In genomic region chr19:44799627-44800257, GRCh38 we compare ENCODE assay signal across 13 cellular contexts. TPM values are rescaled to one million over a fixed set of nuclear protein-coding genes. Genes with fewer than 3 reads are reported as not detected.
DNase-seq lines count a peak whose midpoint lies in the region; ATAC-seq, FAIRE-seq and TF ChIP-seq lines count a peak whose summit lies in the region.
"Had no signal": no experiment of that assay in that cellular context is flagged by ENCODE, and none has a peak within 500 bp of the region (broad histone marks: within the 10 kb centered on the region; RNA-seq: fewer than 3 reads in every experiment).

No MANE protein-coding gene starts in this region.

- H3K79me2 ChIP-seq in H9 (ENCODE audit: insufficient read depth, low read length) = no peaks in the 10 kb centered on the region

- H3K9me3 Mint-ChIP-seq in H9 = no peaks in the 10 kb centered on the region

- H2AK5ac ChIP-seq in H9 (ENCODE audit: insufficient read length, low read length) = no peak overlapping the region

- no peak overlapping the region for H3K18ac ChIP-seq in H9 (ENCODE audit: insufficient read length, low read depth, low read length)

- POLR2A ChIA-PET in A549 (lab: Yijun Ruan, JAX) = no interaction called here

- TF ChIP-seq CTCF in A549 (IDR thresholded peaks at IDR 0.05) = no peak
- TF ChIP-seq CTCF in H9 (conservative IDR thresholded peaks at IDR 0.05) = no peak
- no peak for TF ChIP-seq CTCF in liver (IDR thresholded peaks at IDR 0.05; ENCODE audit: low read depth, low read length, missing input control)
- no peak for TF ChIP-seq CTCF in colonic mucosa (IDR thresholded peaks at IDR 0.05)

- H4K91ac ChIP-seq in H9 (ENCODE audit: insufficient read length, low read depth, low read length) = no peak overlapping the region

- H2BK15ac ChIP-seq in H9 (ENCODE audit: low read depth, low read length) = no peak overlapping the region

- H3K27ac Mint-ChIP-seq in H9 (peak overlapping the region; percentile 23 to 86 (median 69); a peak in 6 of 7 replicates), T-helper 17 cell (peak overlapping the region; percentile 71)

- no peak overlapping the region for H2BK5ac ChIP-seq in H9 (ENCODE audit: insufficient read length, low read length)

- no peak for TF ChIP-seq POLR2A in A549 (IDR thresholded peaks at IDR 0.05; ENCODE audit: low read length)

- H3K27me3 Mint-ChIP-seq in H9 (ENCODE audit: low read depth) (peaks cover 25% of the 10 kb centered on the region), T-helper 17 cell (no peaks in the 10 kb centered on the region)

- intact Hi-C loops in colonic mucosa (cut with DNase I) = loop anchor here (2.0 kb wide), 1 partner anchor 45 kb away; no protein-coding TSS in a partner anchor

- no peak overlapping the region for H3K14ac ChIP-seq in H9 (ENCODE audit: insufficient read depth, low read length)

- 0 out of 3 replicates have a peak overlapping the region, but pooled peaks have one; percentile 37 for H3K4me2 ChIP-seq in A549
- no peak overlapping the region for H3K4me2 ChIP-seq in H9 (ENCODE audit: insufficient read depth, insufficient read length, low read length)

- no peak for TF ChIP-seq RAD21 in A549 (conservative IDR thresholded peaks at IDR 0.05 in 1 of 2, IDR thresholded peaks at IDR 0.05 in 1 of 2)
- TF ChIP-seq RAD21 in liver (IDR thresholded peaks at IDR 0.05) = no peak

- no peak overlapping the region for H3T11ph ChIP-seq in H9 (ENCODE audit: low read length)

- no peak overlapping the region for H2BK12ac ChIP-seq in H9 (ENCODE audit: insufficient read length, low read depth, low read length)

- TF ChIP-seq EP300 in A549 (IDR thresholded peaks at IDR 0.05) = no peak

- H3K27ac ChIP-seq in A549 = peak overlapping the region; percentile 62 to 79; a peak in 5 of 6 replicates
- H3K27ac ChIP-seq in H9 (ENCODE audit: insufficient read length, low read depth, low read length) = no peak overlapping the region
- H3K27ac ChIP-seq in liver (ENCODE audit: low read depth in 1 of 2, low read length in 2 of 2) = no peak overlapping the region
- H3K27ac ChIP-seq in colonic mucosa = no peak overlapping the region
- H3K27ac ChIP-seq: gastroesophageal sphincter, left ventricle myocardium inferior, testis had no signal

- H4K8ac ChIP-seq in H9 (replicated peaks; ENCODE audit: insufficient read length, low read depth, low read length) = no peak overlapping the region

- no peak overlapping the region for H3K23ac ChIP-seq in H9 (ENCODE audit: insufficient read length, low read depth, low read length)

- no peak overlapping the region for H3K56ac ChIP-seq in H9 (ENCODE audit: insufficient read length, low read depth, low read length)

- peaks cover 14 to 25% of the 10 kb centered on the region in 2 experiments for H3K4me1 Mint-ChIP-seq in H9
- H3K4me1 Mint-ChIP-seq in T-helper 17 cell = peaks cover 17% of the 10 kb centered on the region

- no peak for DNase-seq in A549 (ENCODE audit: low read depth in 1 of 2, low spot score in 1 of 2)
- DNase-seq in H9 = no peak
- no peak for DNase-seq in T-helper 17 cell
- DNase-seq in NCI-H1930 (lab: John Stamatoyannopoulos, UW) = no peak
- DNase-seq in colonic mucosa = no peak

- H3K4me1 ChIP-seq in A549 = peaks cover 19% of the 10 kb centered on the region
- peaks cover 3% of the 10 kb centered on the region; the same call in 1 of the 2 replicates for H3K4me1 ChIP-seq in H9 (ENCODE audit: insufficient read depth, low read length)
- H3K4me1 ChIP-seq in liver (ENCODE audit: control insufficient read depth in 4 of 4, insufficient read depth in 4 of 4, low read length in 3 of 4) = peaks cover 10 to 25% (median 20%) of the 10 kb centered on the region in 4 donors
- no peaks in the 10 kb centered on the region for H3K4me1 ChIP-seq in colonic mucosa
- H3K4me1 ChIP-seq: testis had no signal

- no peak overlapping the region for H2BK20ac ChIP-seq in H9 (ENCODE audit: low read depth, low read length, poor library complexity, severe bottlenecking)

- no peaks in the 10 kb centered on the region for H4K20me1 ChIP-seq in H9 (ENCODE audit: control insufficient read depth, insufficient read depth, insufficient read length)

- no peaks in the 10 kb centered on the region for H3K79me1 ChIP-seq in H9 (ENCODE audit: insufficient read depth, low read depth, low read length, poor library complexity, severe bottlenecking)

- H3K27me3 ChIP-seq in H9 (ENCODE audit: insufficient read depth, low read length) (peaks cover 10% of the 10 kb centered on the region), liver (ENCODE audit: control insufficient read depth in 4 of 4, insufficient read depth in 4 of 4, low read length in 3 of 4) (no peaks in the 10 kb centered on the region), colonic mucosa (no peaks in the 10 kb centered on the region)
- H3K27me3 ChIP-seq: gastroesophageal sphincter, testis had no signal

- no peaks in the 10 kb centered on the region for H3K23me2 ChIP-seq in H9 (ENCODE audit: insufficient read length, low read depth, low read length, poor library complexity, severe bottlenecking)

- H3K4me3 ChIP-seq in A549 = no peak overlapping the region
- no peak overlapping the region for H3K4me3 ChIP-seq in liver (ENCODE audit: low read depth in 1 of 3, low read length in 3 of 3)
- no peak overlapping the region for H3K4me3 ChIP-seq in colonic mucosa
- H3K4me3 ChIP-seq: gastroesophageal sphincter, left ventricle myocardium inferior, testis had no signal

- WGBS in A549 (ENCODE audit: missing lambda C conversion rate) = 49% methylated on average over 9 of the region's 9 CpGs
- 100% methylated on average over 1 of the region's 9 CpGs for WGBS in H9 (ENCODE audit: extremely low coverage, insufficient read length, low lambda C conversion rate)
- WGBS in liver = 69% methylated on average over 9 of the region's 9 CpGs

- H2BK120ac ChIP-seq in H9 (ENCODE audit: low read depth, low read length, poor library complexity, severe bottlenecking) = no peak overlapping the region

- H3K4ac ChIP-seq in H9 (ENCODE audit: low read depth, low read length) = no peak overlapping the region

- H2AFZ ChIP-seq in H9 (ENCODE audit: low read length) = no peak overlapping the region

- H3K36me3 Mint-ChIP-seq in H9 (ENCODE audit: insufficient read depth in 1 of 3, low read depth in 3 of 3) (peaks cover 21 to 59% (median 44%) of the 10 kb centered on the region in 3 experiments), T-helper 17 cell (ENCODE audit: low read depth) (no peaks in the 10 kb centered on the region)

- H3K9me3 ChIP-seq in A549 (0 out of 3 replicates have a peak, but pooled peaks cover 6% of the 10 kb centered on the region), H9 (ENCODE audit: control insufficient read depth, low read depth, low read length) (no peaks in the 10 kb centered on the region), T-helper 17 cell (ENCODE audit: control insufficient read depth, low read length, poor library complexity, severe bottlenecking) (no peaks in the 10 kb centered on the region), liver (ENCODE audit: control insufficient read depth in 4 of 4, low read length in 3 of 4) (no peaks in the 10 kb centered on the region), colonic mucosa (no peaks in the 10 kb centered on the region)
- H3K9me3 ChIP-seq: gastroesophageal sphincter, left ventricle myocardium inferior, testis had no signal

- CTCF ChIA-PET in A549 (lab: Yijun Ruan, JAX) = interaction anchor here (0.8 to 9.1 kb wide), 8 partner anchors 7 to 111 kb away, joined by 3 to 170 read pairs (median 16); partner anchors contain the start of gene BCAM

- H3K9ac ChIP-seq in H9 (ENCODE audit: extremely low read depth, insufficient read length, low read length) (no peak overlapping the region), liver (ENCODE audit: low read depth in 1 of 2, low read length in 2 of 2) (no peak overlapping the region), colonic mucosa (ENCODE audit: low read depth in 2 of 2, low read length in 2 of 2) (no peak overlapping the region)

- H3K4me3 Mint-ChIP-seq in H9 (peak overlapping the region in 1 of 2 experiments; percentile 31; a peak in 2 of 5 replicates), T-helper 17 cell (no peak overlapping the region)

- H4K5ac ChIP-seq in H9 (ENCODE audit: insufficient read length, low read depth, low read length) = no peak overlapping the region

- ATAC-seq in A549 (peak; percentile 26 to 32; a peak in 5 of 6 replicates), T-helper 17 cell (no peak), HG03135 (IDR thresholded peaks at IDR 0.05; ENCODE audit: unreplicated experiment) (no peak), GM21737 (IDR thresholded peaks at IDR 0.05; ENCODE audit: unreplicated experiment) (no peak)

- FAIRE-seq in A549 (lab: Jason Lieb, UNC) = no peak

- H3K36me3 ChIP-seq in liver (ENCODE audit: control insufficient read depth in 4 of 4, insufficient read depth in 3 of 4, low read depth in 1 of 4, low read length in 3 of 4) (peaks cover 0 to 3% (median under 1%) of the 10 kb centered on the region in 4 donors), colonic mucosa (no peaks in the 10 kb centered on the region)
- H3K36me3 ChIP-seq: gastroesophageal sphincter, left ventricle myocardium inferior had no signal

RNA-seq across cellular contexts. Expression of gene BCAM, which starts 9.2 kb away (rescaled TPM):
- polyA plus RNA-seq in A549 (2011; rRNA removed) (15.2 and 18.4 TPM in 2 replicates), A549 (2017; fragmentation: RNase III; extraction: RNeasy Plus Mini Kit Qiagen cat#74134 plus additional on column Dnase treatment) (77.5 to 102 TPM (median 88.1 TPM) in 3 replicates), liver (10 to 100 TPM; 10.5 to 23.1 TPM)
- polyA plus RNA-seq in A549 (2012; cell fraction: cytosol; rRNA removed) = 62.2 and 88.1 TPM in 2 replicates
- 183 and 239 TPM in 2 replicates for polyA plus RNA-seq in A549 (2012; cell fraction: nucleus; rRNA removed)
- polyA minus RNA-seq in A549 (2011; rRNA and poly(A)+ RNA removed) = 8.1 and 25.5 TPM in 2 replicates
- total RNA-seq in H9 (2021) (73.0 and 78.5 TPM in 2 replicates), T-helper 17 cell (not detected), liver (10 to 100 TPM; 15.1 to 87.4 TPM), colonic mucosa (10 to 100 TPM; 15.1 to 20.7 TPM)

RNA-seq across cellular contexts. Expression of gene CBLC, which starts 22.1 kb away (rescaled TPM):
- polyA plus RNA-seq in A549 (2011; rRNA removed) (not detected in 2 replicates), A549 (2017; fragmentation: RNase III; extraction: RNeasy Plus Mini Kit Qiagen cat#74134 plus additional on column Dnase treatment) (not detected in 3 replicates), liver (1 to 10 TPM; 8.0 to 9.6 TPM)
- 0.09 and 0.16 TPM in 2 replicates for polyA plus RNA-seq in A549 (2012; cell fraction: cytosol; rRNA removed)
- 0.16 and 0.21 TPM in 2 replicates for polyA plus RNA-seq in A549 (2012; cell fraction: nucleus; rRNA removed)
- polyA minus RNA-seq in A549 (2011; rRNA and poly(A)+ RNA removed) = 0.29 TPM in 1 of 2 replicates, not detected in the other
- total RNA-seq in H9 (2021) (14.2 and 15.9 TPM in 2 replicates), T-helper 17 cell (not detected), liver (10 to 100 TPM in 1 of 2 donors, 1 to 10 TPM in 1; 2.1 to 14.0 TPM), colonic mucosa (10 to 100 TPM; 65.6 to 78.0 TPM)
- total RNA-seq: left ventricle myocardium inferior, M059J, right cardiac atrium had no signal
- polyA plus RNA-seq: right cardiac atrium had no signal

RNA-seq across cellular contexts. Expression of gene NECTIN2, which starts 46.4 kb away (rescaled TPM):
- 69.4 and 84.8 TPM in 2 replicates for polyA plus RNA-seq in A549 (2011; rRNA removed)
- 86.0 and 115 TPM in 2 replicates for polyA plus RNA-seq in A549 (2012; cell fraction: cytosol; rRNA removed)
- polyA plus RNA-seq in A549 (2012; cell fraction: nucleus; rRNA removed) = 151 and 174 TPM in 2 replicates
- polyA plus RNA-seq in A549 (2017; fragmentation: RNase III; extraction: RNeasy Plus Mini Kit Qiagen cat#74134 plus additional on column Dnase treatment) = 77.7 to 92.4 TPM (median 89.6 TPM) in 3 replicates
- polyA minus RNA-seq in A549 (2011; rRNA and poly(A)+ RNA removed) = 91.4 and 99.5 TPM in 2 replicates
- 175 and 176 TPM in 2 replicates for total RNA-seq in H9 (2021)
- 1 to 10 TPM; 2.5 to 5.2 TPM for total RNA-seq in T-helper 17 cell
- total RNA-seq in liver = 10 to 100 TPM; 49.4 to 54.9 TPM
- polyA plus RNA-seq in liver = 10 to 100 TPM; 56.2 to 77.5 TPM
- 100 to 1,000 TPM; 115 to 121 TPM for total RNA-seq in colonic mucosa

RNA-seq across cellular contexts. Expression of gene BCL3, which starts 51.2 kb away (rescaled TPM):
- polyA plus RNA-seq in A549 (2011; rRNA removed) = 22.6 and 25.3 TPM in 2 replicates
- 103 and 138 TPM in 2 replicates for polyA plus RNA-seq in A549 (2012; cell fraction: cytosol; rRNA removed)
- 302 and 387 TPM in 2 replicates for polyA plus RNA-seq in A549 (2012; cell fraction: nucleus; rRNA removed)
- polyA plus RNA-seq in A549 (2017; fragmentation: RNase III; extraction: RNeasy Plus Mini Kit Qiagen cat#74134 plus additional on column Dnase treatment) = 49.6 to 80.7 TPM (median 72.1 TPM) in 3 replicates
- 27.4 and 33.8 TPM in 2 replicates for polyA minus RNA-seq in A549 (2011; rRNA and poly(A)+ RNA removed)
- 1.2 and 2.2 TPM in 2 replicates for total RNA-seq in H9 (2021)
- total RNA-seq in T-helper 17 cell = 100 to 1,000 TPM; 149 to 168 TPM
- total RNA-seq in liver = 10 to 100 TPM in 1 of 2 donors, 1 to 10 TPM in 1; 4.5 to 29.1 TPM
- polyA plus RNA-seq in liver = 10 to 100 TPM; 10.3 to 63.6 TPM
- total RNA-seq in colonic mucosa = 10 to 100 TPM; 76.4 to 99.5 TPM

Comparison
In these comparisons a context has a peak if more than half of its experiments do, and no peak if none do; other contexts are left out.
1. ATAC-seq: peak in A549 (2 of 2); none in T-helper 17 cell (single experiment), HG03135 (single experiment) and GM21737 (single experiment).
2. H3K27ac ChIP-seq: peak in A549 (2 of 2); none in H9 (single experiment), liver (0 of 2) and colonic mucosa (single experiment).
3. RNA of gene BCAM, which starts 9.2 kb away (total RNA-seq): 15.1 to 87.4 TPM in liver, 73.0 to 78.5 TPM in H9 and 15.1 to 20.7 TPM in colonic mucosa; not detected in T-helper 17 cell; every median in the first group is over 10 times any median in the second.
4. RNA of gene NECTIN2, which starts 46.4 kb away (total RNA-seq): 175 to 176 TPM in H9, 115 to 121 TPM in colonic mucosa and 49.4 to 54.9 TPM in liver; 2.5 to 5.2 TPM in T-helper 17 cell; every median in the first group is over 4 times any median in the second.